Comparison of ENCODE assay signal across 14 cellular contexts in genomic region chr6:579339-579738, GRCh38.
DNase-seq lines count a peak whose midpoint lies in the region; ATAC-seq and TF ChIP-seq lines count a peak whose summit lies in the region.
"Had no signal": no experiment of that assay in that cellular context is flagged by ENCODE, and none has a peak within 500 bp of the region (broad histone marks: within the 10 kb centered on the region; RNA-seq: fewer than 3 reads in every experiment).

No MANE protein-coding gene starts in this region.

- POLR2A ChIA-PET in naive thymus-derived CD4-positive, alpha-beta T cell (lab: Charles Lee) = no interaction called here
- POLR2A ChIA-PET in activated CD4-positive, alpha-beta memory T cell treated with anti-CD3 and anti-CD28 coated beads for 36 hours (lab: Charles Lee) = no interaction called here

- TF ChIP-seq CTCF in AG10803 (conservative IDR thresholded peaks at IDR 0.05; ENCODE audit: low read length) (peak; percentile 54), fibroblast of pulmonary artery (IDR thresholded peaks at IDR 0.05; ENCODE audit: low read length, missing control alignments) (peak; percentile 40)

- DNase-seq in AG10803 (ENCODE audit: low read depth) (peak; percentile 38), H4 (ENCODE audit: low spot score) (peak; percentile 32), RKO (ENCODE audit: low spot score) (peak; percentile 34), fibroblast of pulmonary artery (ENCODE audit: low read depth) (peak; percentile 34), HAP-1 (ENCODE audit: low spot score in 2 of 2) (no peak)
- no peak for DNase-seq in activated CD8-positive, alpha-beta memory T cell treated with anti-CD3 and anti-CD28 coated beads, Interleukin-2, amount 50 U/mL, for 48 hours
- DNase-seq in naive thymus-derived CD4-positive, alpha-beta T cell = no peak
- DNase-seq in activated CD4-positive, alpha-beta memory T cell treated with anti-CD3 and anti-CD28 coated beads for 36 hours = no peak
- DNase-seq: adrenal gland, NCI-H226 had no signal

- H3K9me3 Mint-ChIP-seq in naive thymus-derived CD4-positive, alpha-beta T cell = peaks cover 0 to 12% (median 0%) of the 10 kb centered on the region in 11 donors
- peaks cover 6% of the 10 kb centered on the region for H3K9me3 Mint-ChIP-seq in activated CD4-positive, alpha-beta memory T cell treated with anti-CD3 and anti-CD28 coated beads for 36 hours

- no peaks in the 10 kb centered on the region for H3K27me3 Mint-ChIP-seq in naive thymus-derived CD4-positive, alpha-beta T cell
- H3K27me3 Mint-ChIP-seq in activated CD4-positive, alpha-beta memory T cell treated with anti-CD3 and anti-CD28 coated beads for 36 hours = no peaks in the 10 kb centered on the region
- H3K27me3 Mint-ChIP-seq: memory B cell; stimulated activated memory B cell treated with anti-CD40 and anti-IgM and Interleukin-4, amounts not matched to agents 10 μg/mL and 1 μg/mL and 100 μg/mL, for 72 hours had no signal

- no peak overlapping the region for H3K4me3 ChIP-seq in AG10803 (ENCODE audit: low read length)
- H3K4me3 ChIP-seq in fibroblast of pulmonary artery (replicated peaks; ENCODE audit: low read depth, low read length) = no peak overlapping the region
- H3K4me3 ChIP-seq in naive thymus-derived CD4-positive, alpha-beta T cell (ENCODE audit: low read length) = no peak overlapping the region
- no peak overlapping the region for H3K4me3 ChIP-seq in HAP-1
- H3K4me3 ChIP-seq: adrenal gland, skin epidermis had no signal

- CTCF ChIA-PET in naive thymus-derived CD4-positive, alpha-beta T cell (lab: Charles Lee) = no interaction called here
- CTCF ChIA-PET in activated CD4-positive, alpha-beta memory T cell treated with anti-CD3 and anti-CD28 coated beads for 36 hours (lab: Charles Lee) = interaction anchor here (1.6 kb wide), 1 partner anchor 14 kb away, joined by 8 read pairs; no protein-coding TSS in a partner anchor

- intact Hi-C loops in naive thymus-derived CD4-positive, alpha-beta T cell (cut with micrococcal nuclease) = no loop called here
- intact Hi-C loops in activated CD4-positive, alpha-beta memory T cell treated with anti-CD3 and anti-CD28 coated beads for 36 hours (cut with micrococcal nuclease) = no loop called here

- peaks cover 2 to 34% (median 23%) of the 10 kb centered on the region in 7 donors for H3K4me1 Mint-ChIP-seq in naive thymus-derived CD4-positive, alpha-beta T cell
- H3K4me1 Mint-ChIP-seq in activated CD4-positive, alpha-beta memory T cell treated with anti-CD3 and anti-CD28 coated beads for 36 hours (ENCODE audit: low read depth) = peaks cover 21% of the 10 kb centered on the region
- H3K4me1 Mint-ChIP-seq: memory B cell had no signal

- H3K36me3 Mint-ChIP-seq in naive thymus-derived CD4-positive, alpha-beta T cell = peaks cover 3 to 29% (median 18%) of the 10 kb centered on the region in 5 donors
- H3K36me3 Mint-ChIP-seq in activated CD4-positive, alpha-beta memory T cell treated with anti-CD3 and anti-CD28 coated beads for 36 hours = peaks cover 14% of the 10 kb centered on the region

- peaks cover 0 to 15% (median 0%) of the 10 kb centered on the region in 3 experiments for H3K36me3 ChIP-seq in naive thymus-derived CD4-positive, alpha-beta T cell (ENCODE audit: control insufficient read depth in 2 of 3, insufficient read depth in 3 of 3, low read length in 3 of 3)
- no peaks in the 10 kb centered on the region for H3K36me3 ChIP-seq in HAP-1 (replicated peaks)
- H3K36me3 ChIP-seq: adrenal gland had no signal

- no peaks in the 10 kb centered on the region for H3K4me1 ChIP-seq in naive thymus-derived CD4-positive, alpha-beta T cell (ENCODE audit: control insufficient read depth in 2 of 2, insufficient read depth in 2 of 2, low read length in 2 of 2)
- H3K4me1 ChIP-seq in HAP-1 = no peaks in the 10 kb centered on the region; the same call in 1 of the 2 replicates
- H3K4me1 ChIP-seq: adrenal gland had no signal

- H3K27me3 ChIP-seq in naive thymus-derived CD4-positive, alpha-beta T cell (ENCODE audit: control insufficient read depth in 2 of 2, insufficient read depth in 2 of 2, low read length in 2 of 2) = no peaks in the 10 kb centered on the region
- H3K27me3 ChIP-seq in HAP-1 (ENCODE audit: low read depth) = no peaks in the 10 kb centered on the region
- H3K27me3 ChIP-seq: adrenal gland had no signal

- no peak overlapping the region for H3K4me3 Mint-ChIP-seq in naive thymus-derived CD4-positive, alpha-beta T cell
- no peak overlapping the region for H3K4me3 Mint-ChIP-seq in activated CD4-positive, alpha-beta memory T cell treated with anti-CD3 and anti-CD28 coated beads for 36 hours
- H3K4me3 Mint-ChIP-seq: memory B cell; stimulated activated memory B cell treated with anti-CD40 and anti-IgM and Interleukin-4, amounts not matched to agents 10 μg/mL and 1 μg/mL and 100 μg/mL, for 72 hours had no signal

- no peaks in the 10 kb centered on the region for H3K9me3 ChIP-seq in naive thymus-derived CD4-positive, alpha-beta T cell (ENCODE audit: control insufficient read depth in 2 of 3, low read length in 3 of 3)
- H3K9me3 ChIP-seq in HAP-1 = 0 out of 2 replicates have a peak, but pooled peaks cover 2% of the 10 kb centered on the region
- H3K9me3 ChIP-seq: adrenal gland had no signal

- ATAC-seq in naive thymus-derived CD4-positive, alpha-beta T cell = no peak
- ATAC-seq: esophagus mucosa; stimulated activated memory B cell treated with anti-CD40 and anti-IgM and Interleukin-4, amounts not matched to agents 10 μg/mL and 1 μg/mL and 100 μg/mL, for 72 hours had no signal

- in situ Hi-C loops in HAP-1 (cut with MboI; ENCODE audit: low sequenced_read_pairs) = loop anchor here (25.0 kb wide), 1 partner anchor 808 kb away; the partner anchor contains the start of gene FOXF2

- H3K27ac Mint-ChIP-seq in naive thymus-derived CD4-positive, alpha-beta T cell = no peak overlapping the region
- no peak overlapping the region for H3K27ac Mint-ChIP-seq in activated CD4-positive, alpha-beta memory T cell treated with anti-CD3 and anti-CD28 coated beads for 36 hours
- H3K27ac Mint-ChIP-seq: memory B cell; stimulated activated memory B cell treated with anti-CD40 and anti-IgM and Interleukin-4, amounts not matched to agents 10 μg/mL and 1 μg/mL and 100 μg/mL, for 72 hours had no signal

- H3K27ac ChIP-seq in naive thymus-derived CD4-positive, alpha-beta T cell (ENCODE audit: low read depth, low read length) = no peak overlapping the region
- H3K27ac ChIP-seq: adrenal gland, skin epidermis had no signal

Comparison
In these comparisons a context has a peak if more than half of its experiments do, and no peak if none do; other contexts are left out.
1. DNase-seq: peak in AG10803 (single experiment), H4 (single experiment), RKO (single experiment) and fibroblast of pulmonary artery (single experiment); none in activated CD8-positive, alpha-beta memory T cell treated with anti-CD3 and anti-CD28 coated beads, Interleukin-2, amount 50 U/mL, for 48 hours (single experiment), naive thymus-derived CD4-positive, alpha-beta T cell (0 of 9), HAP-1 (0 of 2) and activated CD4-positive, alpha-beta memory T cell treated with anti-CD3 and anti-CD28 coated beads for 36 hours (single experiment).